ENCODE assay signal across 21 cellular contexts in genomic region chr6:18011287-18011686, GRCh38. TPM values are rescaled to one million over a fixed set of nuclear protein-coding genes. Genes with fewer than 3 reads are reported as not detected.
DNase-seq lines count a peak whose midpoint lies in the region; ATAC-seq, FAIRE-seq and TF ChIP-seq lines count a peak whose summit lies in the region.
"Had no signal": no experiment of that assay in that cellular context is flagged by ENCODE, and none has a peak within 500 bp of the region (broad histone marks: within the 10 kb centered on the region; RNA-seq: fewer than 3 reads in every experiment).

No MANE protein-coding gene starts in this region.

- H2AFZ ChIP-seq in HepG2 (ENCODE audit: low read length) (no peak overlapping the region), H1 (ENCODE audit: low read length) (no peak overlapping the region; the same call in 1 of the 2 replicates)

- intact Hi-C loops in HepG2 (cut with micrococcal nuclease; ENCODE audit: unreplicated experiment) = no loop called here
- intact Hi-C loops in right lobe of liver (cut with DNase I) = no loop called here
- intact Hi-C loops in upper lobe of right lung (cut with DNase I) = no loop called here

- H3K23me2 ChIP-seq in H1 (ENCODE audit: low read depth, low read length) = no peaks in the 10 kb centered on the region

- 98% methylated on average over 17 of the region's 30 CpGs for whole genome bisulfite sequencing in HepG2 (ENCODE audit: low lambda C conversion rate)
- 100% methylated on average over 2 of the region's 30 CpGs for WGBS in right lobe of liver (ENCODE audit: insufficient coverage, low coverage, low lambda C conversion rate, missing lambda C conversion rate)
- 92% methylated on average over 30 of the region's 30 CpGs; no CpG with 5 or more reads in 1 of the 2 experiments for WGBS in H1 (ENCODE audit: extremely low coverage in 1 of 2, insufficient coverage in 1 of 2, insufficient read length in 1 of 2, insufficient replicate concordance in 2 of 2, low coverage in 1 of 2, low lambda C conversion rate in 2 of 2, missing lambda C conversion rate in 1 of 2), 2 experiments

- H3K4me2 ChIP-seq in HepG2 (ENCODE audit: low read depth, low read length) = no peak overlapping the region
- H3K4me2 ChIP-seq in H1 (ENCODE audit: insufficient read depth in 1 of 2, low read depth in 2 of 2, low read length in 2 of 2) = no peak overlapping the region
- H3K4me2 ChIP-seq: BLaER1 had no signal

- no peak overlapping the region for H3K14ac ChIP-seq in H1 (ENCODE audit: insufficient read length)

- H3K36me3 ChIP-seq in HepG2 (replicated peaks in 1 of 2; ENCODE audit: control insufficient read depth in 1 of 2, insufficient read depth in 2 of 2, low read length in 2 of 2) (no peaks in the 10 kb centered on the region), right lobe of liver (no peaks in the 10 kb centered on the region), H1 (ENCODE audit: control insufficient read depth in 2 of 4, insufficient read depth in 4 of 4, low read length in 3 of 4) (0 out of 8 replicates have a peak, but pooled peaks cover 0 to 2% (median 0%) of the 10 kb centered on the region in 4 experiments), upper lobe of right lung (no peaks in the 10 kb centered on the region)
- H3K36me3 ChIP-seq: BLaER1, HAP-1 had no signal

- H3K23ac ChIP-seq in H1 (ENCODE audit: insufficient read length) = no peak overlapping the region

- H4K5ac ChIP-seq in H1 (ENCODE audit: insufficient read length, low read depth, low read length) = no peak overlapping the region

- FAIRE-seq in HepG2 (lab: Jason Lieb, UNC) = no peak
- FAIRE-seq in H1 (lab: Jason Lieb, UNC) = no peak
- FAIRE-seq: A204.1, GM12891, GM18507 had no signal

- no peak overlapping the region for H2BK5ac ChIP-seq in H1 (ENCODE audit: low read depth, low read length)

- no peak overlapping the region for H3K4ac ChIP-seq in H1 (replicated peaks; ENCODE audit: insufficient read length, low read depth, low read length)

- no peak overlapping the region for H2AK5ac ChIP-seq in H1 (ENCODE audit: low read depth, low read length)

- H3K27ac ChIP-seq in HepG2 (ENCODE audit: extremely low read length, insufficient read depth, low read length) = no peak overlapping the region
- H3K27ac ChIP-seq in right lobe of liver = no peak overlapping the region
- H3K27ac ChIP-seq in H1 (ENCODE audit: low read depth, low read length) = no peak overlapping the region
- H3K27ac ChIP-seq in upper lobe of right lung = no peak overlapping the region
- H3K27ac ChIP-seq: 22Rv1, BLaER1, C4-2B had no signal

- DNase-seq in HepG2 (ENCODE audit: low spot score) (no peak), right lobe of liver (no peak), H1 (ENCODE audit: low read depth in 1 of 2, low spot score in 2 of 2) (no peak), upper lobe of right lung (no peak), NCI-H1436 (lab: John Stamatoyannopoulos, UW) (no peak)
- DNase-seq: Caco-2; CD4-positive, CD25-positive, alpha-beta regulatory T cell; CD8-positive, alpha-beta T cell; DMS153; DMS79; EL; GF-D8; HFFc6 had no signal

- H3K4me1 ChIP-seq in HepG2 (ENCODE audit: insufficient read depth, low read length) (no peaks in the 10 kb centered on the region), right lobe of liver (no peaks in the 10 kb centered on the region), H1 (replicated peaks in 1 of 4; ENCODE audit: control insufficient read depth in 3 of 4, insufficient read depth in 4 of 4, low read length in 3 of 4) (peaks cover 0 to 5% (median under 1%) of the 10 kb centered on the region in 4 experiments; a peak in 1 of 7 replicates), upper lobe of right lung (no peaks in the 10 kb centered on the region)
- H3K4me1 ChIP-seq: BLaER1, Caco-2 had no signal

- no peak overlapping the region for H2BK12ac ChIP-seq in H1 (ENCODE audit: low read depth, low read length)

- H3K18ac ChIP-seq in H1 (ENCODE audit: extremely low read depth, low read length) = no peak overlapping the region

- H3K79me2 ChIP-seq in HepG2 (ENCODE audit: insufficient read depth, low read length) (no peaks in the 10 kb centered on the region), H1 (ENCODE audit: control insufficient read depth in 1 of 2, insufficient read depth in 2 of 2, low read length in 2 of 2) (no peaks in the 10 kb centered on the region)

- H3K4me3 ChIP-seq in HepG2 (replicated peaks in 1 of 3; ENCODE audit: insufficient read depth in 1 of 3, low read depth in 2 of 3, low read length in 3 of 3) (no peak overlapping the region), right lobe of liver (no peak overlapping the region), H1 (ENCODE audit: extremely low read depth in 1 of 4, insufficient read depth in 2 of 4, low read depth in 3 of 4, low read length in 4 of 4) (no peak overlapping the region), upper lobe of right lung (no peak overlapping the region)
- H3K4me3 ChIP-seq: BLaER1, HAP-1 had no signal

- ATAC-seq in HepG2 = no peak
- no peak for ATAC-seq in right lobe of liver
- peak; percentile 29 for ATAC-seq in upper lobe of right lung
- no peak for ATAC-seq in GM18861 (IDR thresholded peaks at IDR 0.05; ENCODE audit: unreplicated experiment)
- ATAC-seq: CD8-positive, alpha-beta T cell had no signal

- no TSS peak for BruUV-seq in HepG2 (replicated peaks; lab: Mats Ljungman, UMichigan)

- no peak overlapping the region for H2BK120ac ChIP-seq in H1 (replicated peaks; ENCODE audit: low read depth, low read length)

- no peak for TF ChIP-seq POLR2A in HepG2 (IDR thresholded peaks at IDR 0.05; ENCODE audit: insufficient read depth in 1 of 2, low read depth in 2 of 2, low read length in 2 of 2)
- TF ChIP-seq POLR2A in right lobe of liver (IDR thresholded peaks at IDR 0.05) = no peak
- no peak for TF ChIP-seq POLR2A in H1 (IDR thresholded peaks at IDR 0.05; ENCODE audit: control extremely low read depth in 1 of 2, low read depth in 2 of 2, low read length in 2 of 2)

- in situ Hi-C loops in HepG2 (cut with HindIII; ENCODE audit: extremely low pct_ligation_motif_present, low pct_unique_long_range_greater_than_20kb) = no loop called here

- no peak overlapping the region for H2BK20ac ChIP-seq in H1 (ENCODE audit: low read length)

- peak overlapping the region; percentile 68; the same call in 1 of the 2 replicates for H4K8ac ChIP-seq in H1 (ENCODE audit: extremely low read depth, insufficient read depth, low read length)

- no peak for TF ChIP-seq CTCF in HepG2 (CRISPR knock-in tag; IDR thresholded peaks at IDR 0.05)
- no peak for TF ChIP-seq CTCF in right lobe of liver (IDR thresholded peaks at IDR 0.05)
- no peak for TF ChIP-seq CTCF in H1 (IDR thresholded peaks at IDR 0.05; ENCODE audit: control extremely low read depth in 1 of 3, insufficient read depth in 1 of 3, low read depth in 1 of 3, low read length in 3 of 3)
- TF ChIP-seq CTCF in upper lobe of right lung (IDR thresholded peaks at IDR 0.05) = no peak

- no peak overlapping the region for H2BK15ac ChIP-seq in H1 (ENCODE audit: low read length)

- no peaks in the 10 kb centered on the region for H3K79me1 ChIP-seq in H1 (ENCODE audit: low read depth, low read length)

- TF ChIP-seq EP300 in HepG2 (IDR thresholded peaks at IDR 0.05; ENCODE audit: low read depth in 2 of 2, low read length in 2 of 2) (no peak), HepG2 (CRISPR knock-in tag; IDR thresholded peaks at IDR 0.05; ENCODE audit: borderline replicate concordance) (no peak), H1 (IDR thresholded peaks at IDR 0.05; ENCODE audit: borderline replicate concordance in 1 of 2, low read depth in 2 of 2, low read length in 2 of 2) (no peak)

- H3K27me3 ChIP-seq in HepG2 (ENCODE audit: control insufficient read depth in 1 of 2, insufficient read depth in 2 of 2, low read length in 2 of 2) = peaks cover 0 to 8% of the 10 kb centered on the region in 2 experiments; a peak in 1 of 5 replicates
- H3K27me3 ChIP-seq in right lobe of liver = no peaks in the 10 kb centered on the region
- no peaks in the 10 kb centered on the region for H3K27me3 ChIP-seq in H1 (replicated peaks in 1 of 4; ENCODE audit: control insufficient read depth in 3 of 4, extremely low read depth in 1 of 4, insufficient read depth in 3 of 4, low read length in 3 of 4)
- H3K27me3 ChIP-seq in upper lobe of right lung = no peaks in the 10 kb centered on the region
- H3K27me3 ChIP-seq: BLaER1 had no signal

- no peak overlapping the region for H3K9ac ChIP-seq in HepG2 (ENCODE audit: insufficient read depth, low read depth, low read length)
- no peak overlapping the region for H3K9ac ChIP-seq in H1 (replicated peaks in 1 of 4; ENCODE audit: extremely low read depth in 1 of 4, low read depth in 3 of 4, low read length in 3 of 4)
- H3K9ac ChIP-seq: BLaER1 had no signal

- no peaks in the 10 kb centered on the region for H3K9me3 ChIP-seq in HepG2 (ENCODE audit: low read length)
- no peaks in the 10 kb centered on the region for H3K9me3 ChIP-seq in right lobe of liver
- H3K9me3 ChIP-seq in H1 (ENCODE audit: insufficient read depth in 2 of 2, low read depth in 1 of 2, low read length in 1 of 2) = no peaks in the 10 kb centered on the region; a peak in 1 of 4 replicates
- no peaks in the 10 kb centered on the region for H3K9me3 ChIP-seq in upper lobe of right lung
- H3K9me3 ChIP-seq: Caco-2, HAP-1 had no signal

- TF ChIP-seq RAD21 in HepG2 (CRISPR knock-in tag; IDR thresholded peaks at IDR 0.05) = no peak
- no peak for TF ChIP-seq RAD21 in H1 (IDR thresholded peaks at IDR 0.05 in 1 of 2, conservative IDR thresholded peaks at IDR 0.05 in 1 of 2; ENCODE audit: low read depth in 2 of 2, low read length in 2 of 2)

- no peak overlapping the region for H3K56ac ChIP-seq in H1 (replicated peaks; ENCODE audit: insufficient read length, low read depth, low read length)

- POLR2A ChIA-PET in HepG2 (lab: Yijun Ruan, JAX) (interaction anchor here (0.9 kb wide), 1 partner anchor 25 kb away, joined by 3 read pairs; no protein-coding TSS in a partner anchor), H1 (lab: Charles Lee; ENCODE audit: partially characterized antibody) (interaction anchor here (0.6 to 2.0 kb wide), 3 partner anchors 9 to 261 kb away, joined by 3 to 12 read pairs (median 8); no protein-coding TSS in a partner anchor)

- CTCF ChIA-PET in HepG2 (lab: Yijun Ruan, JAX; ENCODE audit: low intra/inter-chr PET ratio, low total read pairs) = no interaction called here
- CTCF ChIA-PET in H1 (lab: Charles Lee; ENCODE audit: partially characterized antibody) = interaction anchor here (0.6 to 1.2 kb wide), 3 partner anchors 9 to 111 kb away, joined by 3 to 4 read pairs (median 4); partner anchors contain the start of gene NHLRC1

- no peak overlapping the region for H4K91ac ChIP-seq in H1 (replicated peaks; ENCODE audit: insufficient read length, low read length)

- H4K20me1 ChIP-seq in HepG2 (ENCODE audit: insufficient read depth, low read length) (no peaks in the 10 kb centered on the region), H1 (replicated peaks in 1 of 2; ENCODE audit: control insufficient read depth in 1 of 2, insufficient read depth in 2 of 2, low read length in 2 of 2) (no peaks in the 10 kb centered on the region)
- H4K20me1 ChIP-seq: BLaER1 had no signal

RNA-seq across cellular contexts. Expression of gene KIF13A, which starts 23.9 kb away (rescaled TPM):
- total RNA-seq in HepG2 (2016; rRNA removed; fragmentation: Illumina TruSeq; extraction: Trizol) (37.2 and 48.3 TPM in 2 replicates), right lobe of liver (10 to 100 TPM; 17.7 to 19.4 (median 18.4) TPM), upper lobe of right lung (59.0 TPM)
- 12.1 and 13.7 TPM in 2 replicates for total RNA-seq in HepG2 (2016; cell fraction: cytosol; rRNA removed; fragmentation: Illumina TruSeq; extraction: Trizol; ENCODE audit: low read depth)
- total RNA-seq in HepG2 (2016; cell fraction: insoluble cytoplasmic fraction; rRNA removed; fragmentation: Illumina TruSeq; extraction: Trizol) = 35.4 and 47.0 TPM in 2 replicates
- 23.2 and 29.0 TPM in 2 replicates for total RNA-seq in HepG2 (2016; cell fraction: membrane; rRNA removed; fragmentation: Illumina TruSeq; extraction: Trizol)
- total RNA-seq in HepG2 (2016; cell fraction: nucleus; rRNA removed; fragmentation: Illumina TruSeq; extraction: Trizol) = 37.1 and 42.5 TPM in 2 replicates
- polyA plus RNA-seq in HepG2 (2011; rRNA removed) (19.5 and 21.1 TPM in 2 replicates), H1 (2011; rRNA removed) (10.4 and 14.7 TPM in 2 replicates)
- polyA plus RNA-seq in HepG2 (2011; cell fraction: cytosol; rRNA removed) = 14.7 and 19.5 TPM in 2 replicates
- 16.8 and 17.7 TPM in 2 replicates for polyA plus RNA-seq in HepG2 (2011; cell fraction: nucleus; rRNA removed)
- polyA plus RNA-seq in HepG2 (2012) = 17.5 and 22.9 TPM in 2 replicates
- 12.4 and 13.8 TPM in 2 replicates for polyA plus RNA-seq in HepG2 (2016; cell fraction: cytosol; fragmentation: Illumina TruSeq; extraction: Trizol; ENCODE audit: low read depth)
- polyA plus RNA-seq in HepG2 (2016; cell fraction: insoluble cytoplasmic fraction; fragmentation: Illumina TruSeq; extraction: Trizol; ENCODE audit: low read depth) = 33.5 and 35.2 TPM in 2 replicates
- polyA plus RNA-seq in HepG2 (2016; cell fraction: membrane; fragmentation: Illumina TruSeq; extraction: Trizol; ENCODE audit: low read depth) = 17.4 and 21.2 TPM in 2 replicates
- polyA plus RNA-seq in HepG2 (2016; cell fraction: nucleus; fragmentation: Illumina TruSeq; extraction: Trizol; ENCODE audit: insufficient read depth, low read depth) = 32.6 and 33.2 TPM in 2 replicates
- polyA minus RNA-seq in HepG2 (2011; rRNA and poly(A)+ RNA removed; ENCODE audit: low replicate concordance) = 22.0 and 49.6 TPM in 2 replicates
- polyA minus RNA-seq in HepG2 (2011; cell fraction: cytosol; rRNA and poly(A)+ RNA removed) = 22.4 TPM in 2 replicates
- polyA minus RNA-seq in HepG2 (2011; cell fraction: nucleus; rRNA and poly(A)+ RNA removed) = 55.1 and 57.9 TPM in 2 replicates
- 40.8 and 43.3 TPM in 2 replicates for total RNA-seq in H1 (2021; fragmentation: NEBNext Ultra II Directional; extraction: Animal tissue kit (Norgen Biotek cat#: 25700))
- 18.0 TPM for polyA plus RNA-seq in H1 (2011; cell fraction: cytosol; rRNA removed)
- 20.1 TPM for polyA plus RNA-seq in H1 (2011; cell fraction: nucleus; rRNA removed)
- 20.9 to 26.8 TPM (median 23.9 TPM) in 4 replicates for polyA plus RNA-seq in H1 (2012, experiment 1 of 2)
- 4.9 TPM for polyA plus RNA-seq in H1 (2012, experiment 2 of 2)
- 14.8 TPM for polyA plus RNA-seq in H1 (2013, experiment 1 of 2)
- polyA plus RNA-seq in H1 (2013, experiment 2 of 2) = 14.9 TPM
- polyA minus RNA-seq in H1 (2011; rRNA and poly(A)+ RNA removed) = 30.6 and 36.4 TPM in 2 replicates
- polyA minus RNA-seq in H1 (2011; cell fraction: cytosol; rRNA and poly(A)+ RNA removed) = 24.3 TPM
- polyA minus RNA-seq in H1 (2011; cell fraction: nucleus; rRNA and poly(A)+ RNA removed) = 37.2 TPM
- polyA plus RNA-seq: CD4-positive, CD25-positive, alpha-beta regulatory T cell had no signal
